Comparison of ENCODE assay signal across 13 cellular contexts in the genomic region with DNA sequence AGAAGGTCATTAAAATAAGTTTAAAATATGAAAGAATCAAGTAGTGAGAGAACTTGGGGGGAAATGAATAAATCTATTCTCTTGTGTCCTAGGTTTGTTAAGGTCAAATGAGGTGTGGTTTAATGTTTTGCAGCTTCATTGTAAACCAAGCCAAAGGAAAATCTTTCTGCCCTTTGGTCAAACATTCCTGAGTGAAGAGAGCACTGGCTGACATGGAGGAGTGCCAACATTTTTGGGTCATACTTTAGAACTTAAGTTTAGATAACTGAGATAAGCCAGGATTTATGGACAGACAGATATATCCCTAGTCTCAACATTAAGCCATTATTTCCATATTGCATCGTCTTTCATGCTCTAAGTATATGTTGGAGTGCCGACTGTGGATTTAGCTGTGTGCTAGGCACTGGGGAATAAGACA.
DNase-seq lines count a peak whose midpoint lies in the region; ATAC-seq, FAIRE-seq and TF ChIP-seq lines count a peak whose summit lies in the region.
"Had no signal": no experiment of that assay in that cellular context is flagged by ENCODE, and none has a peak within 500 bp of the region (broad histone marks: within the 10 kb centered on the region; RNA-seq: fewer than 3 reads in every experiment).

No MANE protein-coding gene starts in this region.

- DNase-seq in AG08395 (ENCODE audit: low spot score): peak; percentile 80
- peak; percentile 33 for DNase-seq in HuH-7.5 (ENCODE audit: low spot score)
- peak; percentile 28 for DNase-seq in bronchial epithelial cell (ENCODE audit: low read depth)
- peak; percentile 58 for DNase-seq in left lobe of liver (ENCODE audit: low spot score)
- no peak for DNase-seq in endothelial cell (ENCODE audit: low spot score)
- DNase-seq in NCI-H128 (lab: John Stamatoyannopoulos, UW; ENCODE audit: unreplicated experiment): no peak
- DNase-seq in GM10266 (ENCODE audit: extremely low spot score): no peak
- DNase-seq: CD4-positive, alpha-beta T cell; Kasumi-1 had no signal

- H3K4me1 Mint-ChIP-seq in endothelial cell (ENCODE audit: unreplicated experiment): no peaks in the 10 kb centered on the region
- H3K4me1 Mint-ChIP-seq: activated naive CD4-positive, alpha-beta T cell treated with anti-CD3 and anti-CD28 coated beads, Interleukin-2, amount 50 U/mL, for 24 hours had no signal

- FAIRE-seq in bronchial epithelial cell (lab: Jason Lieb, UNC): no peak
- FAIRE-seq: TTC549 had no signal

- peak; percentile 91 for ATAC-seq in left lobe of liver
- ATAC-seq in GM21367 (IDR thresholded peaks at IDR 0.05; ENCODE audit: unreplicated experiment): no peak

- H3K27me3 ChIP-seq in bronchial epithelial cell (ENCODE audit: control insufficient read depth, insufficient read depth, low read length): no peaks in the 10 kb centered on the region

- H3K4me3 ChIP-seq in bronchial epithelial cell (ENCODE audit: low read depth, low read length): no peak overlapping the region

- TF ChIP-seq CTCF in bronchial epithelial cell (IDR thresholded peaks at IDR 0.05; ENCODE audit: insufficient read depth, low read length, severe bottlenecking) (no peak), endothelial cell (IDR thresholded peaks at IDR 0.05; ENCODE audit: unreplicated experiment) (no peak), GM10266 (IDR thresholded peaks at IDR 0.05; ENCODE audit: control insufficient read depth, insufficient read depth, low read depth, missing control alignments) (no peak)

- H3K36me3 ChIP-seq in bronchial epithelial cell (ENCODE audit: control insufficient read depth, insufficient read depth, low read length): no peaks in the 10 kb centered on the region

- H3K4me3 Mint-ChIP-seq in endothelial cell (ENCODE audit: unreplicated experiment): no peak overlapping the region
- H3K4me3 Mint-ChIP-seq: activated naive CD4-positive, alpha-beta T cell treated with anti-CD3 and anti-CD28 coated beads, Interleukin-2, amount 50 U/mL, for 24 hours; CD4-positive, alpha-beta T cell; neural crest cell had no signal

- H3K27ac Mint-ChIP-seq in endothelial cell (ENCODE audit: unreplicated experiment): no peak overlapping the region
- H3K27ac Mint-ChIP-seq: activated naive CD4-positive, alpha-beta T cell treated with anti-CD3 and anti-CD28 coated beads, Interleukin-2, amount 50 U/mL, for 24 hours; CD4-positive, alpha-beta T cell had no signal

- H3K9me3 Mint-ChIP-seq in endothelial cell (ENCODE audit: unreplicated experiment): no peaks in the 10 kb centered on the region
- H3K9me3 Mint-ChIP-seq: activated naive CD4-positive, alpha-beta T cell treated with anti-CD3 and anti-CD28 coated beads, Interleukin-2, amount 50 U/mL, for 24 hours; CD4-positive, alpha-beta T cell had no signal

- H3K36me3 Mint-ChIP-seq in endothelial cell (ENCODE audit: low read depth, unreplicated experiment): peaks cover 9% of the 10 kb centered on the region
- H3K36me3 Mint-ChIP-seq: activated naive CD4-positive, alpha-beta T cell treated with anti-CD3 and anti-CD28 coated beads, Interleukin-2, amount 50 U/mL, for 24 hours had no signal

- H3K27me3 Mint-ChIP-seq in endothelial cell (ENCODE audit: unreplicated experiment): peaks cover 3% of the 10 kb centered on the region

Comparison
In these comparisons a context has a peak if more than half of its experiments do, and no peak if none do; other contexts are left out.
1. DNase-seq: peak in AG08395 (single experiment), HuH-7.5 (single experiment), bronchial epithelial cell (single experiment) and left lobe of liver (single experiment); none in endothelial cell (single experiment), NCI-H128 (single experiment) and GM10266 (single experiment).